12 cellular contexts compared by ENCODE assay signal in the genomic region with DNA sequence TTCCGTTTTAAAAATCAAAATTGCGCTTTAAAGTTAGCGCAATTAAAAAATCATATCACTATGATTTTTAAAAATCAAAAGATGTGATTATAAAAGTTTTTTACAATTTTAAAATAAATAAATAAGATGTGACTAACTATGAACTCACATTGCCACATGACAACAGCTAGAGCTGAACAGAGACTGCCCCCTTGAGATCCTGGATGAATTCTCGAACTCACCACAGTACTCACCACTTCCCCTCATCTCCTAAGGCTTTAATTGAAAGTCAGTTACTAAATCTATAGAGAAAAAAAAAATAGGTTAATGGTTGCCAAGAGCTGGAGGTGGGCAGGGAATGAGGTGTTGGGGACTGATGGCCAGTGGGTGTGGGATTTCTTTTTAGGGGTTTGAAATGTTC.
DNase-seq lines count a peak whose midpoint lies in the region; ATAC-seq and TF ChIP-seq lines count a peak whose summit lies in the region.
"Had no signal": no experiment of that assay in that cellular context is flagged by ENCODE, and none has a peak within 500 bp of the region (broad histone marks: within the 10 kb centered on the region; RNA-seq: fewer than 3 reads in every experiment).

No MANE protein-coding gene starts in this region.

- in situ Hi-C loops in brain microvascular endothelial cell (cut with HindIII; ENCODE audit: low pct_ligation_motif_present, low sequenced_read_pairs), result no loop called here

- H3K9me2 ChIP-seq in Loucy (replicated peaks; ENCODE audit: low read depth, low read length), result no peaks in the 10 kb centered on the region

- TF ChIP-seq CTCF in Loucy (conservative IDR thresholded peaks at IDR 0.05; ENCODE audit: low read length) (peak; percentile 63), brain microvascular endothelial cell (IDR thresholded peaks at IDR 0.05; ENCODE audit: low read depth, low read length, missing control alignments) (peak; percentile 54), stomach (IDR thresholded peaks at IDR 0.05) (no peak)

- H3K9ac ChIP-seq in Loucy (ENCODE audit: low read depth, low read length, poor library complexity, severe bottlenecking), result peak overlapping the region; percentile 68
- H3K9ac ChIP-seq: neural progenitor cell had no signal

- TF ChIP-seq EP300 in stomach (IDR thresholded peaks at IDR 0.05), result no peak

- WGBS in stomach, 5 donors, result 90 to 95% (median 93%) methylated on average over 4 of the region's 4 CpGs

- no peak for TF ChIP-seq POLR2A in stomach (IDR thresholded peaks at IDR 0.05)

- intact Hi-C loops in left colon (cut with DNase I, micrococcal nuclease), result no loop called here
- intact Hi-C loops in stomach (cut with DNase I; ENCODE audit: low total_unique reads), result no loop called here

- H3K27ac Mint-ChIP-seq in naive thymus-derived CD8-positive, alpha-beta T cell, result peak overlapping the region in 7 of 10 donors; percentile 24 to 88 (median 57)
- H3K27ac Mint-ChIP-seq: neural progenitor cell had no signal

- H3K27me3 ChIP-seq in Loucy (ENCODE audit: insufficient read depth, low read length, poor library complexity, severe bottlenecking), result no peaks in the 10 kb centered on the region
- H3K27me3 ChIP-seq in brain microvascular endothelial cell (replicated peaks), result no peaks in the 10 kb centered on the region
- no peaks in the 10 kb centered on the region for H3K27me3 ChIP-seq in stomach
- H3K27me3 ChIP-seq: body of pancreas, neural progenitor cell had no signal

- no peak overlapping the region; the same call in 1 of the 2 replicates for H2AFZ ChIP-seq in Loucy (ENCODE audit: low read length)
- H2AFZ ChIP-seq: neural progenitor cell had no signal

- no peak overlapping the region for H3K4me3 ChIP-seq in Loucy (ENCODE audit: low read length, poor library complexity, severe bottlenecking)
- H3K4me3 ChIP-seq in brain microvascular endothelial cell (ENCODE audit: low read depth, low read length), result no peak overlapping the region
- no peak overlapping the region for H3K4me3 ChIP-seq in stomach
- H3K4me3 ChIP-seq: body of pancreas, neural progenitor cell had no signal

- H3K27me3 Mint-ChIP-seq in naive thymus-derived CD8-positive, alpha-beta T cell, result no peaks in the 10 kb centered on the region

- no peaks in the 10 kb centered on the region for H4K20me1 ChIP-seq in Loucy (ENCODE audit: insufficient read depth, low read length, poor library complexity, severe bottlenecking)

- POLR2A ChIA-PET in naive thymus-derived CD8-positive, alpha-beta T cell (lab: Charles Lee), result interaction anchor here (0.7 to 2.6 kb wide), 12 partner anchors 9 to 408 kb away, joined by 3 to 13 read pairs (median 4); no protein-coding TSS in a partner anchor

- no peaks in the 10 kb centered on the region for H3K79me2 ChIP-seq in Loucy (ENCODE audit: insufficient read depth, low read length)

- peaks cover 0 to 6% (median 0%) of the 10 kb centered on the region in 3 donors for H3K36me3 Mint-ChIP-seq in naive thymus-derived CD8-positive, alpha-beta T cell
- H3K36me3 Mint-ChIP-seq: neural progenitor cell had no signal

- peaks cover 30 to 63% (median 39%) of the 10 kb centered on the region in 4 donors for H3K4me1 Mint-ChIP-seq in naive thymus-derived CD8-positive, alpha-beta T cell

- H3K36me3 ChIP-seq in Loucy (ENCODE audit: insufficient read depth, low read length) (no peaks in the 10 kb centered on the region), brain microvascular endothelial cell (replicated peaks) (no peaks in the 10 kb centered on the region), stomach (no peaks in the 10 kb centered on the region)
- H3K36me3 ChIP-seq: neural progenitor cell had no signal

- DNase-seq in EL (peak; percentile 43), brain microvascular endothelial cell (no peak), left colon (no peak), stomach (no peak), H4 (ENCODE audit: low spot score) (no peak)
- DNase-seq in naive thymus-derived CD8-positive, alpha-beta T cell, result peak in 4 of 10 donors; percentile 2 to 37 (median 23)
- DNase-seq: body of pancreas; hypothalamus; stimulated activated CD4-positive, alpha-beta T cell treated with anti-CD3 and anti-CD28 coated beads, Interleukin-4, amount 100 ng/mL, for 4 hours had no signal

- H3F3A ChIP-seq in Loucy (ENCODE audit: low read depth), result peaks cover 9% of the 10 kb centered on the region

- H3K9me3 ChIP-seq in Loucy (ENCODE audit: insufficient read depth, low read depth, low read length) (no peaks in the 10 kb centered on the region), stomach (no peaks in the 10 kb centered on the region)
- H3K9me3 ChIP-seq: body of pancreas had no signal

- peak; percentile 63 to 71 for ATAC-seq in naive thymus-derived CD8-positive, alpha-beta T cell
- ATAC-seq in left colon, result no peak
- ATAC-seq in HG03521 (IDR thresholded peaks at IDR 0.05; ENCODE audit: unreplicated experiment), result no peak
- ATAC-seq: body of pancreas had no signal

- no peaks in the 10 kb centered on the region for H3K9me3 Mint-ChIP-seq in naive thymus-derived CD8-positive, alpha-beta T cell
- H3K9me3 Mint-ChIP-seq: neural progenitor cell had no signal

- H3K4me1 ChIP-seq in Loucy (ENCODE audit: insufficient read depth, low read length, poor library complexity, severe bottlenecking) (peaks cover 73% of the 10 kb centered on the region), stomach (peaks cover 0 to 49% (median 7%) of the 10 kb centered on the region in 4 donors)

- peak overlapping the region in 2 of 10 donors; percentile 0 to 3 for H3K4me3 Mint-ChIP-seq in naive thymus-derived CD8-positive, alpha-beta T cell
- H3K4me3 Mint-ChIP-seq: neural progenitor cell had no signal

- H3K27ac ChIP-seq in brain microvascular endothelial cell (no peak overlapping the region), stomach (no peak overlapping the region)
- H3K27ac ChIP-seq: body of pancreas, neural progenitor cell had no signal

- peak overlapping the region; percentile 42 for H3K4me2 ChIP-seq in Loucy (ENCODE audit: low read depth, low read length, poor library complexity, severe bottlenecking)
- H3K4me2 ChIP-seq: neural progenitor cell had no signal

Comparison
In these comparisons a context has a peak if more than half of its experiments do, and no peak if none do; other contexts are left out.
1. CTCF ChIP-seq: peak in Loucy (single experiment) and brain microvascular endothelial cell (single experiment); none in stomach (0 of 7).
2. ATAC-seq: peak in naive thymus-derived CD8-positive, alpha-beta T cell (2 of 2); none in left colon (single experiment) and HG03521 (single experiment).